1 cellular context compared by ENCODE assay signal in genomic region chr20:37904008-37904675, GRCh38.
TF ChIP-seq lines count a peak whose summit lies in the region.

No MANE protein-coding gene starts in this region.

TF ChIP-seq in A549, 52 proteins besides CTCF, POLR2A, EP300 and RAD21 (continued from another document):
- no peak for TF ChIP-seq REST (IDR thresholded peaks at IDR 0.05)
- TF ChIP-seq, protein P1, sequence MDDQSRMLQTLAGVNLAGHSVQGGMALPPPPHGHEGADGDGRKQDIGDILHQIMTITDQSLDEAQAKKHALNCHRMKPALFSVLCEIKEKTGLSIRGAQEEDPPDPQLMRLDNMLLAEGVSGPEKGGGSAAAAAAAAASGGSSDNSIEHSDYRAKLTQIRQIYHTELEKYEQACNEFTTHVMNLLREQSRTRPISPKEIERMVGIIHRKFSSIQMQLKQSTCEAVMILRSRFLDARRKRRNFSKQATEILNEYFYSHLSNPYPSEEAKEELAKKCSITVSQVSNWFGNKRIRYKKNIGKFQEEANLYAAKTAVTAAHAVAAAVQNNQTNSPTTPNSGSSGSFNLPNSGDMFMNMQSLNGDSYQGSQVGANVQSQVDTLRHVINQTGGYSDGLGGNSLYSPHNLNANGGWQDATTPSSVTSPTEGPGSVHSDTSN (IDR thresholded peaks at IDR 0.05), result no peak
- TF ChIP-seq KDM5A (IDR thresholded peaks at IDR 0.05), result no peak
- TF ChIP-seq HOXB5 (CRISPR knock-in tag; IDR thresholded peaks at IDR 0.05), result no peak
